8 cellular contexts compared by ENCODE assay signal in genomic region chr15:73781038-73781925, GRCh38. TPM values are rescaled to one million over a fixed set of nuclear protein-coding genes. Genes with fewer than 3 reads are reported as not detected.
DNase-seq lines count a peak whose midpoint lies in the region; ATAC-seq and TF ChIP-seq lines count a peak whose summit lies in the region.

No MANE protein-coding gene starts in this region.

- intact Hi-C loops in sigmoid colon (cut with DNase I), result no loop called here

- DNase-seq in AG04450 (ENCODE audit: low read depth, low spot score) (no peak), SW 1271 (lab: John Stamatoyannopoulos, UW) (peak; percentile 29 to 32), foreskin melanocyte (peak; percentile 21), sigmoid colon (no peak), tibial nerve (ENCODE audit: low spot score in 2 of 2) (no peak)

- H3K4me3 ChIP-seq in AG04450 (ENCODE audit: low read depth, low read length) (no peak overlapping the region), sigmoid colon (no peak overlapping the region), tibial nerve (no peak overlapping the region)

- TF ChIP-seq EP300 in sigmoid colon (IDR thresholded peaks at IDR 0.05), result no peak
- no peak for TF ChIP-seq EP300 in tibial nerve (IDR thresholded peaks at IDR 0.05)

- H3K9me3 ChIP-seq in AG04450 (ENCODE audit: control insufficient read depth, insufficient read depth, low read length), result no peaks in the 10 kb centered on the region
- no peaks in the 10 kb centered on the region for H3K9me3 ChIP-seq in sigmoid colon
- H3K9me3 ChIP-seq in tibial nerve, result no peaks in the 10 kb centered on the region

- no peak overlapping the region for H3K27ac ChIP-seq in AG04450 (ENCODE audit: low read depth, low read length)
- no peak overlapping the region for H3K27ac ChIP-seq in sigmoid colon
- H3K27ac ChIP-seq in tibial nerve, result no peak overlapping the region

- TF ChIP-seq POLR2A in sigmoid colon (IDR thresholded peaks at IDR 0.05) (no peak), tibial nerve (IDR thresholded peaks at IDR 0.05) (no peak)

- H3K4me1 ChIP-seq in sigmoid colon (no peaks in the 10 kb centered on the region), tibial nerve (peaks cover 0 to 4% (median 0%) of the 10 kb centered on the region in 4 donors)

- H3K27me3 ChIP-seq in AG04450 (ENCODE audit: control insufficient read depth, insufficient read depth, low read length), result peaks cover 35% of the 10 kb centered on the region
- no peaks in the 10 kb centered on the region for H3K27me3 ChIP-seq in sigmoid colon
- H3K27me3 ChIP-seq in tibial nerve, result no peaks in the 10 kb centered on the region

- CTCF ChIA-PET in AG04450 (lab: Charles Lee), result interaction anchor here (0.8 kb wide), 1 partner anchor 145 kb away, joined by 5 read pairs; no protein-coding TSS in a partner anchor

- TF ChIP-seq CTCF in AG04450 (IDR thresholded peaks at IDR 0.05; ENCODE audit: low read depth, low read length), result peak; percentile 33
- peak; percentile 60 for TF ChIP-seq CTCF in GM12873 (IDR thresholded peaks at IDR 0.05; ENCODE audit: insufficient read depth, low read depth, low read length, missing control alignments)
- TF ChIP-seq CTCF in sigmoid colon (IDR thresholded peaks at IDR 0.05), result no peak
- TF ChIP-seq CTCF in tibial nerve (IDR thresholded peaks at IDR 0.05), result no peak

- POLR2A ChIA-PET in AG04450 (lab: Yijun Ruan, JAX), result no interaction called here

- ATAC-seq in HG02938 (IDR thresholded peaks at IDR 0.05; ENCODE audit: unreplicated experiment) (no peak), HG03159 (IDR thresholded peaks at IDR 0.05; ENCODE audit: unreplicated experiment) (no peak)

- 74 to 82% methylated on average over 8 of the region's 8 CpGs for WGBS in sigmoid colon, 2 donors
- WGBS in tibial nerve, 2 donors, result 76 to 78% methylated on average over 8 of the region's 8 CpGs

- H3K36me3 ChIP-seq in sigmoid colon (no peaks in the 10 kb centered on the region), tibial nerve (no peaks in the 10 kb centered on the region)

RNA-seq across cellular contexts. Expression of gene INSYN1, which starts 28.1 kb away (rescaled TPM):
- polyA plus RNA-seq in AG04450 (2011; rRNA removed) (0.29 and 0.45 TPM in 2 replicates), sigmoid colon (1 to 10 TPM in 2 of 3 donors, under 1 TPM in 1; 0.60 to 1.2 (median 1.1) TPM)
- polyA minus RNA-seq in AG04450 (2011; rRNA and poly(A)+ RNA removed), result 0.35 and 0.37 TPM in 2 replicates
- total RNA-seq in sigmoid colon (10 to 100 TPM in 1 of 4 donors, 1 to 10 TPM in 3; 3.6 to 10.0 (median 5.9) TPM), tibial nerve (10 to 100 TPM in 2 of 4 donors, 1 to 10 TPM in 2; 2.8 to 10.9 (median 6.7) TPM)

Comparison
In these comparisons a context has a peak if more than half of its experiments do, and no peak if none do; other contexts are left out.
1. DNase-seq: peak in SW 1271 (2 of 2) and foreskin melanocyte (single experiment); none in AG04450 (single experiment), sigmoid colon (single experiment) and tibial nerve (0 of 2).
2. CTCF ChIP-seq: peak in AG04450 (single experiment) and GM12873 (single experiment); none in sigmoid colon (0 of 4) and tibial nerve (0 of 5).